In genomic region chr17:54639426-54639825, GRCh38 we compare ENCODE assay signal across 5 cellular contexts.
DNase-seq lines count a peak whose midpoint lies in the region; ATAC-seq, FAIRE-seq and TF ChIP-seq lines count a peak whose summit lies in the region.
"Not testable (repeated sequence)": the region's sequence is repeated elsewhere in the genome, so short reads cannot be mapped to it uniquely, and the experiment has no call there.

No MANE protein-coding gene starts in this region.

- WGBS in spleen, 5 donors, result 79 to 93% (median 83%) methylated on average over 6 of the region's 6 CpGs

- intact Hi-C loops in left cardiac atrium (cut with DNase I); kidney (cut with DNase I); lower lobe of right lung (cut with DNase I); spleen (cut with DNase I; ENCODE audit: low total_unique reads): not testable (repeated sequence)

- not testable (repeated sequence) for TF ChIP-seq CTCF in RWPE2 (IDR thresholded peaks at IDR 0.05; ENCODE audit: poor library complexity, severe bottlenecking); kidney (IDR thresholded peaks at IDR 0.05; ENCODE audit: borderline replicate concordance, extremely low read depth, insufficient read depth); lower lobe of right lung (IDR thresholded peaks at IDR 0.05); spleen (IDR thresholded peaks at IDR 0.05 in 8 of 11, conservative IDR thresholded peaks at IDR 0.05 in 3 of 11)

- H3K27ac ChIP-seq in RWPE2 (ENCODE audit: poor library complexity, severe bottlenecking); kidney (ENCODE audit: low read depth in 2 of 2, low read length in 2 of 2); lower lobe of right lung; spleen: not testable (repeated sequence)

- not testable (repeated sequence) for H3K9me3 ChIP-seq in RWPE2 (ENCODE audit: severe bottlenecking); kidney (ENCODE audit: control insufficient read depth in 1 of 2, low read length in 2 of 2)
- H3K9me3 ChIP-seq in lower lobe of right lung, result peaks cover 11% of the 10 kb centered on the region
- H3K9me3 ChIP-seq in spleen, result peaks cover 0 to 40% (median 23%) of the 10 kb centered on the region in 8 donors

- DNase-seq in RWPE2 (ENCODE audit: low spot score), result peak; percentile 49
- DNase-seq in left cardiac atrium, result peak; percentile 20
- peak; percentile 48 for DNase-seq in kidney
- DNase-seq in lower lobe of right lung, result peak; percentile 40
- DNase-seq in spleen, result peak; percentile 62

- not testable (repeated sequence) for ATAC-seq in RWPE2 (ENCODE audit: low read depth); left cardiac atrium; lower lobe of right lung

- not testable (repeated sequence) for H3K4me3 ChIP-seq in RWPE2 (ENCODE audit: severe bottlenecking); kidney (ENCODE audit: low read length in 2 of 2); lower lobe of right lung; spleen

- H3K4me1 ChIP-seq in RWPE2 (ENCODE audit: insufficient read depth, poor library complexity, severe bottlenecking); kidney (ENCODE audit: control insufficient read depth in 1 of 2, insufficient read depth in 1 of 2, low read depth in 1 of 2, low read length in 2 of 2); lower lobe of right lung; spleen: not testable (repeated sequence)

- not testable (repeated sequence) for TF ChIP-seq POLR2A in spleen (IDR thresholded peaks at IDR 0.05)

- not testable (repeated sequence) for H3K36me3 ChIP-seq in RWPE2 (ENCODE audit: low read depth); kidney (ENCODE audit: control insufficient read depth in 1 of 2, insufficient read depth in 2 of 2, low read length in 2 of 2); lower lobe of right lung; spleen

- H3K9ac ChIP-seq in kidney (ENCODE audit: low read length in 2 of 2), result not testable (repeated sequence)

- FAIRE-seq in kidney (lab: Jason Lieb, UNC), result not testable (repeated sequence)

- not testable (repeated sequence) for H3K27me3 ChIP-seq in RWPE2 (ENCODE audit: insufficient read depth, poor library complexity, severe bottlenecking); lower lobe of right lung (ENCODE audit: low read depth); spleen (replicated peaks in 1 of 7)
